12 cellular contexts compared by ENCODE assay signal in genomic region chr3:152175576-152175883, GRCh38.
A peak's percentile ranks its signal among the peaks of the same experiment; 100 is the strongest.
DNase-seq lines count a peak whose midpoint lies in the region; ATAC-seq and TF ChIP-seq lines count a peak whose summit lies in the region.
"Had no signal": no experiment of that assay in that cellular context is flagged by ENCODE, and none has a peak within 500 bp of the region (broad histone marks: within the 10 kb centered on the region; RNA-seq: fewer than 3 reads in every experiment).

No MANE protein-coding gene starts in this region.

- in situ Hi-C loops in astrocyte of the cerebellum (cut with HindIII; ENCODE audit: low sequenced_read_pairs) = no loop called here

- no peak for ATAC-seq in mucosa of descending colon
- no peak for ATAC-seq in GM21390 (IDR thresholded peaks at IDR 0.05; ENCODE audit: unreplicated experiment)

- no peaks in the 10 kb centered on the region for H3K36me3 ChIP-seq in mucosa of descending colon (ENCODE audit: low read depth)
- H3K36me3 ChIP-seq: BLaER1 treated with 17β-estradiol and CSF1 and Interleukin-3, amounts not matched to agents 10 nM and 100 nM; left lung had no signal

- POLR2A ChIA-PET in AG04450 (lab: Yijun Ruan, JAX) = interaction anchor here (0.6 to 1.1 kb wide), 2 partner anchors 16 to 92 kb away, joined by 3 to 7 read pairs; no protein-coding TSS in a partner anchor

- intact Hi-C loops in mucosa of descending colon (cut with DNase I, micrococcal nuclease) = no loop called here

- no peaks in the 10 kb centered on the region for H3K27me3 ChIP-seq in AG04450 (ENCODE audit: control insufficient read depth, insufficient read depth, low read length)
- H3K27me3 ChIP-seq: BLaER1 treated with 17β-estradiol and CSF1 and Interleukin-3, amounts not matched to agents 10 nM and 100 nM; left lung had no signal

- H3K4me3 ChIP-seq in AG04450 (ENCODE audit: low read depth, low read length) (no peak overlapping the region), astrocyte of the cerebellum (ENCODE audit: low read depth, low read length) (no peak overlapping the region), mucosa of descending colon (no peak overlapping the region)
- H3K4me3 ChIP-seq: BLaER1 treated with 17β-estradiol and CSF1 and Interleukin-3, amounts not matched to agents 10 nM and 100 nM; left lung had no signal

- no peaks in the 10 kb centered on the region for H3K4me1 ChIP-seq in mucosa of descending colon (ENCODE audit: low read depth)

- DNase-seq in AG04450 (ENCODE audit: low read depth, low spot score) (peak; percentile 78), HS-27A (ENCODE audit: low read depth) (peak; percentile 87), astrocyte of the cerebellum (ENCODE audit: low read depth) (peak; percentile 84), hepatic stellate cell (ENCODE audit: low spot score) (peak; percentile 16), mucosa of descending colon (no peak), NOMO-1 treated with DMSO at 0.1 percent for 48 hours (lab: John Stamatoyannopoulos, UW; ENCODE audit: unreplicated experiment) (no peak), occipital lobe (lab: John Stamatoyannopoulos, UW) (no peak)
- DNase-seq: activated CD4-positive, alpha-beta T cell treated with anti-CD3 and anti-CD28 coated beads, Interleukin-2, amount 10 ng/mL, durations not matched to agents 7 days and 5 days; left lung; NCI-H1930 had no signal

- H3K9me3 ChIP-seq in AG04450 (ENCODE audit: control insufficient read depth, insufficient read depth, low read length) = no peaks in the 10 kb centered on the region
- no peaks in the 10 kb centered on the region for H3K9me3 ChIP-seq in mucosa of descending colon
- H3K9me3 ChIP-seq: left lung had no signal

- no peak overlapping the region for H3K27ac ChIP-seq in AG04450 (ENCODE audit: low read depth, low read length)
- H3K27ac ChIP-seq: BLaER1 treated with 17β-estradiol and CSF1 and Interleukin-3, amounts not matched to agents 10 nM and 100 nM; left lung had no signal

- no peak for TF ChIP-seq CTCF in AG04450 (IDR thresholded peaks at IDR 0.05; ENCODE audit: low read depth, low read length)
- TF ChIP-seq CTCF in astrocyte of the cerebellum (IDR thresholded peaks at IDR 0.05; ENCODE audit: low read depth, low read length, missing control alignments) = no peak
- no peak for TF ChIP-seq CTCF in mucosa of descending colon (IDR thresholded peaks at IDR 0.05)

- CTCF ChIA-PET in AG04450 (lab: Charles Lee) = interaction anchor here (0.6 to 1.6 kb wide), 2 partner anchors 8 to 10 kb away, joined by 3 to 4 read pairs; no protein-coding TSS in a partner anchor

Comparison
In these comparisons a context has a peak if more than half of its experiments do, and no peak if none do; other contexts are left out.
1. DNase-seq: peak in AG04450 (single experiment), HS-27A (single experiment), astrocyte of the cerebellum (single experiment) and hepatic stellate cell (single experiment); none in mucosa of descending colon (0 of 3), NOMO-1 treated with DMSO at 0.1 percent for 48 hours (single experiment) and occipital lobe (single experiment).